In genomic region chr7:150405584-150406310, GRCh38 we compare ENCODE assay signal across 8 cellular contexts. TPM values are rescaled to one million over a fixed set of nuclear protein-coding genes. Genes with fewer than 3 reads are reported as not detected.
A peak's percentile ranks its signal among the peaks of the same experiment; 100 is the strongest.
DNase-seq lines count a peak whose midpoint lies in the region; ATAC-seq and TF ChIP-seq lines count a peak whose summit lies in the region.

No MANE protein-coding gene starts in this region.

- no peaks in the 10 kb centered on the region for H4K20me1 ChIP-seq in osteoblast (ENCODE audit: insufficient read depth, low read length)

- no peak for TF ChIP-seq EP300 in Ishikawa (IDR thresholded peaks at IDR 0.05; ENCODE audit: borderline replicate concordance)

- TF ChIP-seq CTCF in osteoblast (IDR thresholded peaks at IDR 0.05; ENCODE audit: extremely low read depth, low read depth, low read length), result no peak

- POLR2A ChIA-PET in CD4-positive, alpha-beta memory T cell (lab: Charles Lee; ENCODE audit: partially characterized antibody), result interaction anchor here (0.5 to 6.1 kb wide), 31 partner anchors 9 to 1164 kb away, joined by 3 to 101 read pairs (median 5); partner anchors contain the start of genes ABCF2, ACTR3C, GIMAP1 and GIMAP4

- H3K27me3 ChIP-seq in CD4-positive, alpha-beta memory T cell (ENCODE audit: insufficient read depth, low read length), result no peaks in the 10 kb centered on the region
- no peaks in the 10 kb centered on the region for H3K27me3 ChIP-seq in osteoblast (ENCODE audit: insufficient read depth, low read length)

- intact Hi-C loops in CD4-positive, alpha-beta memory T cell (cut with micrococcal nuclease), result loop anchor here (1.0 kb wide), 6 partner anchors 16 to 623 kb away; partner anchors contain the start of genes ABCB8, REPIN1 and ZNF775

- H3K27ac Mint-ChIP-seq in CD4-positive, alpha-beta memory T cell, result peak overlapping the region; percentile 80 to 99 (median 98)

- H3K79me2 ChIP-seq in osteoblast (ENCODE audit: insufficient read depth, low read length), result no peaks in the 10 kb centered on the region

- H3K36me3 ChIP-seq in CD4-positive, alpha-beta memory T cell (ENCODE audit: insufficient read depth, low read length), result peaks cover 9% of the 10 kb centered on the region
- no peaks in the 10 kb centered on the region for H3K36me3 ChIP-seq in osteoblast (ENCODE audit: insufficient read depth, low read length)

- peak overlapping the region; percentile 85 for H3K27ac ChIP-seq in CD4-positive, alpha-beta memory T cell (ENCODE audit: low read depth, low read length)
- H3K27ac ChIP-seq in osteoblast (ENCODE audit: low read depth, low read length), result no peak overlapping the region

- peak overlapping the region; percentile 93 to 99 (median 98) for H3K4me3 Mint-ChIP-seq in CD4-positive, alpha-beta memory T cell

- no peaks in the 10 kb centered on the region for H3K9me3 Mint-ChIP-seq in CD4-positive, alpha-beta memory T cell

- H3K27me3 Mint-ChIP-seq in CD4-positive, alpha-beta memory T cell, result no peaks in the 10 kb centered on the region

- H2AFZ ChIP-seq in osteoblast (ENCODE audit: low read length), result peak overlapping the region; percentile 92

- no peaks in the 10 kb centered on the region for H3K9me3 ChIP-seq in CD4-positive, alpha-beta memory T cell (ENCODE audit: control insufficient read depth in 1 of 2, low read length in 2 of 2)
- H3K9me3 ChIP-seq in osteoblast (ENCODE audit: low read depth, low read length), result no peaks in the 10 kb centered on the region

- ATAC-seq in GM21619 (IDR thresholded peaks at IDR 0.05; ENCODE audit: unreplicated experiment) (no peak), GM21717 (IDR thresholded peaks at IDR 0.05; ENCODE audit: unreplicated experiment) (no peak)

- peaks cover 30% of the 10 kb centered on the region for H3K4me1 ChIP-seq in CD4-positive, alpha-beta memory T cell (ENCODE audit: insufficient read depth, low read length)
- H3K4me1 ChIP-seq in osteoblast (ENCODE audit: insufficient read depth, low read length), result peaks cover 17% of the 10 kb centered on the region

- peak overlapping the region; percentile 62 to 92 for H3K4me3 ChIP-seq in CD4-positive, alpha-beta memory T cell (ENCODE audit: low read length in 2 of 2)
- H3K4me3 ChIP-seq in osteoblast (ENCODE audit: insufficient read depth, low read length), result peak overlapping the region; percentile 86

- peak in 1 of 5 donors; percentile 16 for DNase-seq in CD4-positive, alpha-beta memory T cell
- DNase-seq in activated naive CD4-positive, alpha-beta T cell treated with Interleukin-2 at 50 U/mL for 16 hours, result peak; percentile 52
- DNase-seq in germinal center (ENCODE audit: low spot score) (peak; percentile 42), osteoblast (ENCODE audit: insufficient read length, low spot score, missing footprints) (peak; percentile 94), GF-D8 (lab: John Stamatoyannopoulos, UW) (no peak)

- peaks cover 21 to 50% (median 38%) of the 10 kb centered on the region in 4 donors for H3K4me1 Mint-ChIP-seq in CD4-positive, alpha-beta memory T cell

- H3K4me2 ChIP-seq in osteoblast (ENCODE audit: insufficient read depth, low read length), result peak overlapping the region; percentile 67

- H3K36me3 Mint-ChIP-seq in CD4-positive, alpha-beta memory T cell, result peaks cover 13 to 33% of the 10 kb centered on the region in 2 donors

- CTCF ChIA-PET in CD4-positive, alpha-beta memory T cell (lab: Charles Lee; ENCODE audit: partially characterized antibody), result interaction anchor here (0.6 to 2.7 kb wide), 18 partner anchors 9 to 1777 kb away, joined by 3 to 24 read pairs (median 3); partner anchors contain the start of gene GIMAP6

- no peak for TF ChIP-seq RAD21 in Ishikawa (IDR thresholded peaks at IDR 0.05; ENCODE audit: low read depth)

TF ChIP-seq in Ishikawa, 13 proteins besides CTCF, POLR2A, EP300 and RAD21:
- peak; percentile 7; the same call in 1 of the 2 replicates for TF ChIP-seq TAF1 (IDR thresholded peaks at IDR 0.05; ENCODE audit: low read depth)
- TF ChIP-seq YY1 (IDR thresholded peaks at IDR 0.05; ENCODE audit: low read depth), result no peak; the same call in 1 of the 2 replicates
TF ChIP-seq in Ishikawa: peak in this region for 1.

RNA-seq across cellular contexts. Expression of gene ZNF775, which starts 26.6 kb away (rescaled TPM):
- 1 to 10 TPM; 4.3 to 5.5 TPM for total RNA-seq in CD4-positive, alpha-beta memory T cell
- 1 to 10 TPM in 1 of 2 donors, under 1 TPM in 1; 0.67 to 7.6 TPM for polyA plus RNA-seq in CD4-positive, alpha-beta memory T cell
- total RNA-seq in osteoblast, result 5.0 and 6.2 TPM in 2 replicates

RNA-seq across cellular contexts. Expression of gene REPIN1, which starts 37.1 kb away (rescaled TPM):
- 10 to 100 TPM; 72.0 to 78.5 TPM for total RNA-seq in CD4-positive, alpha-beta memory T cell
- polyA plus RNA-seq in CD4-positive, alpha-beta memory T cell, result 10 to 100 TPM; 29.4 to 62.1 TPM
- total RNA-seq in osteoblast, result 53.6 and 57.5 TPM in 2 replicates

RNA-seq across cellular contexts. Expression of gene GIMAP8, which starts 44.7 kb away (rescaled TPM):
- 10 to 100 TPM; 59.0 to 62.5 TPM for total RNA-seq in CD4-positive, alpha-beta memory T cell
- 10 to 100 TPM in 1 of 2 donors, 1 to 10 TPM in 1; 9.8 to 39.9 TPM for polyA plus RNA-seq in CD4-positive, alpha-beta memory T cell
- not detected in 2 replicates for total RNA-seq in osteoblast

Comparison
In these comparisons a context has a peak if more than half of its experiments do, and no peak if none do; other contexts are left out.
1. RNA of gene GIMAP8, which starts 44.7 kb away (total RNA-seq): 59.0 to 62.5 TPM in CD4-positive, alpha-beta memory T cell; not detected in osteoblast; every median in the first group is over 10 times any median in the second.